25 cellular contexts compared by ENCODE assay signal in the genomic region with DNA sequence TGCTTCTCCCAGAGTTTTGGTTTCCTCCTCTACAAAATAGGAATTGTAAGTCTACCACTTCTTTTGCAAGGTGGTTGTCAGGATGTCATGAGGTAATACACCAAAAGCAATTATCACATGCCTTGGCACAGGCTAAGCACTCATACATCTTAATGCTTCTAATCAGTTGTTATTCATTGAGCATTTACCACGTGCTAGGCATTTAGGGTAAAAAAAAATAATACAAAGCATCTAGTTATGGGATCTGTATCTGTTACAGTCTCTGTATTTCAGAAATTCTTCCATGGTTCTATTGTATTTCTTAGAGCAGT. TPM values are rescaled to one million over a fixed set of nuclear protein-coding genes. Genes with fewer than 3 reads are reported as not detected.
DNase-seq lines count a peak whose midpoint lies in the region; ATAC-seq and TF ChIP-seq lines count a peak whose summit lies in the region.
"Had no signal": no experiment of that assay in that cellular context is flagged by ENCODE, and none has a peak within 500 bp of the region (broad histone marks: within the 10 kb centered on the region; RNA-seq: fewer than 3 reads in every experiment).

No MANE protein-coding gene starts in this region.

- WGBS in SK-N-SH (ENCODE audit: low lambda C conversion rate) = 24% methylated on average over 1 of the region's 1 CpG
- WGBS in lower leg skin, 2 donors = 8 to 14% methylated on average over 1 of the region's 1 CpG

- no peak for TF ChIP-seq POLR2A in lower leg skin (IDR thresholded peaks at IDR 0.05)

- H3F3A ChIP-seq in SK-N-SH (replicated peaks; ENCODE audit: insufficient read depth) (no peaks in the 10 kb centered on the region), MM.1S (ENCODE audit: insufficient read depth, low read length) (peaks cover 77% of the 10 kb centered on the region)

- intact Hi-C loops in lower leg skin (cut with DNase I; ENCODE audit: low total_unique reads) = no loop called here

- TF ChIP-seq RAD21 in SK-N-SH (IDR thresholded peaks at IDR 0.05; ENCODE audit: low read length) = no peak

- CTCF ChIA-PET in SK-N-SH (lab: Yijun Ruan, JAX) = interaction anchor here (0.8 to 1.0 kb wide), 2 partner anchors 33 to 54 kb away, joined by 3 read pairs; no protein-coding TSS in a partner anchor

- DNase-seq in SK-N-SH (no peak), MM.1S (no peak), foreskin melanocyte (peak; percentile 65), lower leg skin (ENCODE audit: low spot score in 2 of 2) (no peak)
- no peak for DNase-seq in activated CD4-positive, alpha-beta T cell treated with anti-CD3 and anti-CD28 coated beads for 48 hours
- DNase-seq: 8988T; activated CD8-positive, alpha-beta memory T cell treated with anti-CD3 and anti-CD28 coated beads, Interleukin-2, amount 10 ng/mL, durations not matched to agents 7 days and 5 days; activated naive CD8-positive, alpha-beta T cell treated with anti-CD3 and anti-CD28 coated beads, Interleukin-2, amount 50 U/mL, for 24 hours; activated T-cell treated with anti-CD3 and anti-CD28 coated beads, Interleukin-2, amount 50 U/mL, for 48 hours; CD4-positive, alpha-beta memory T cell; DMS153; effector CD8-positive, alpha-beta T cell; glutamatergic neuron; kidney; mammary epithelial cell; NCI-H1436 treated with DMSO at 0.1 percent for 48 hours; PC-3; stimulated activated naive CD4-positive, alpha-beta T cell; SW 1271; T1000 had no signal

- no peak for ATAC-seq in SK-N-SH treated with all-trans-retinoic acid at 6 μM for 48 hours
- no peak for ATAC-seq in HG02623 (IDR thresholded peaks at IDR 0.05; ENCODE audit: unreplicated experiment)
- ATAC-seq: activated CD8-positive, alpha-beta memory T cell treated with anti-CD3 and anti-CD28 coated beads, Interleukin-2, amount 10 ng/mL, durations not matched to agents 7 days and 5 days; activated naive CD8-positive, alpha-beta T cell treated with anti-CD3 and anti-CD28 coated beads, Interleukin-2, amount 50 U/mL, for 24 hours; PC-3 had no signal

- H3K27me3 ChIP-seq in SK-N-SH (ENCODE audit: insufficient read depth) (no peaks in the 10 kb centered on the region), MM.1S (replicated peaks; ENCODE audit: insufficient read depth, low read length) (no peaks in the 10 kb centered on the region)

- no peaks in the 10 kb centered on the region for H4K20me1 ChIP-seq in SK-N-SH (ENCODE audit: insufficient read depth)
- no peaks in the 10 kb centered on the region for H4K20me1 ChIP-seq in MM.1S (ENCODE audit: insufficient read depth, low read length)

- H3K27ac ChIP-seq in SK-N-SH (ENCODE audit: low read depth in 2 of 2, low read length in 1 of 2) (peak overlapping the region in 1 of 2 experiments; percentile 92; a peak in 2 of 4 replicates), MM.1S (ENCODE audit: low read length) (peak overlapping the region; percentile 89), temporal lobe (ENCODE audit: low read depth, low read length) (peak overlapping the region; percentile 44)

- no peak overlapping the region for H3K9ac ChIP-seq in SK-N-SH
- H3K9ac ChIP-seq in MM.1S (ENCODE audit: low read length) = peak overlapping the region; percentile 56

- H3K36me3 ChIP-seq in SK-N-SH (replicated peaks in 1 of 2; ENCODE audit: control insufficient read depth in 1 of 2, insufficient read depth in 2 of 2, low read length in 1 of 2) (peaks cover 3 to 5% of the 10 kb centered on the region in 2 experiments), MM.1S (replicated peaks; ENCODE audit: insufficient read depth, low read length) (peaks cover 3% of the 10 kb centered on the region; the same call in 1 of the 2 replicates)
- H3K36me3 ChIP-seq: thoracic aorta had no signal

- TF ChIP-seq CTCF in SK-N-SH (IDR thresholded peaks at IDR 0.05) (no peak), MM.1S (IDR thresholded peaks at IDR 0.05; ENCODE audit: low read length) (no peak), lower leg skin (IDR thresholded peaks at IDR 0.05) (no peak)

- H3K79me2 ChIP-seq in SK-N-SH (ENCODE audit: insufficient read depth) (peaks cover 57% of the 10 kb centered on the region; the same call in 1 of the 2 replicates), MM.1S (ENCODE audit: low read length) (peaks cover 95% of the 10 kb centered on the region)

- TF ChIP-seq EP300 in SK-N-SH (IDR thresholded peaks at IDR 0.05; ENCODE audit: borderline replicate concordance in 1 of 2, low read depth in 1 of 2, low read length in 1 of 2) = no peak

- H2AFZ ChIP-seq in SK-N-SH (ENCODE audit: low read depth) (no peak overlapping the region), MM.1S (ENCODE audit: low read length) (no peak overlapping the region)

- H3K4me3 ChIP-seq in SK-N-SH (ENCODE audit: low read depth in 2 of 2, low read length in 1 of 2) = peak overlapping the region in 1 of 2 experiments; percentile 6; a peak in 1 of 4 replicates
- H3K4me3 ChIP-seq in MM.1S (ENCODE audit: low read length) = peak overlapping the region; percentile 22
- no peak overlapping the region for H3K4me3 ChIP-seq in lower leg skin (ENCODE audit: low read depth, poor library complexity, severe bottlenecking)

- H3K4me1 ChIP-seq in SK-N-SH (ENCODE audit: control insufficient read depth in 1 of 2, insufficient read depth in 2 of 2, low read depth in 1 of 2, low read length in 1 of 2) (peaks cover 22 to 55% of the 10 kb centered on the region in 2 experiments), MM.1S (ENCODE audit: low read length) (peaks cover 97% of the 10 kb centered on the region)

- POLR2A ChIA-PET in SK-N-SH (lab: Yijun Ruan, JAX) = interaction anchor here (1.1 to 3.9 kb wide), 2 partner anchors 31 to 137 kb away, joined by 3 to 50 read pairs; partner anchors contain the start of gene DCBLD2

- no peaks in the 10 kb centered on the region for H3K9me2 ChIP-seq in SK-N-SH
- H3K9me2 ChIP-seq in MM.1S (replicated peaks; ENCODE audit: insufficient read depth, low read length) = no peaks in the 10 kb centered on the region

- H3K9me3 ChIP-seq in SK-N-SH (no peaks in the 10 kb centered on the region), MM.1S (replicated peaks; ENCODE audit: insufficient read depth, low read length) (no peaks in the 10 kb centered on the region)
- H3K9me3 ChIP-seq: thoracic aorta had no signal

- no peak overlapping the region for H3K4me2 ChIP-seq in SK-N-SH
- H3K4me2 ChIP-seq in MM.1S (ENCODE audit: low read depth, low read length) = peak overlapping the region; percentile 81

TF ChIP-seq in SK-N-SH treated with all-trans-retinoic acid at 6 μM for 48 hours, 23 proteins besides CTCF, POLR2A, EP300 and RAD21:
- TF ChIP-seq ARNTL (CRISPR knock-in tag; IDR thresholded peaks at IDR 0.05; ENCODE audit: borderline replicate concordance, low read depth) = no peak
- peak; percentile 16; the same call in 1 of the 2 replicates for TF ChIP-seq ISL1 (CRISPR knock-in tag; IDR thresholded peaks at IDR 0.05)
- TF ChIP-seq GLIS3 (CRISPR knock-in tag; IDR thresholded peaks at IDR 0.05) = no peak
- TF ChIP-seq ZC3H10 (CRISPR knock-in tag; IDR thresholded peaks at IDR 0.05) = no peak
- no peak for TF ChIP-seq ZFP3 (CRISPR knock-in tag; IDR thresholded peaks at IDR 0.05)

TF ChIP-seq in SK-N-SH, 30 proteins besides CTCF, POLR2A, EP300 and RAD21:
- TF ChIP-seq GATA2 (CRISPR knock-in tag; IDR thresholded peaks at IDR 0.05) (no peak), GABPA (IDR thresholded peaks at IDR 0.05; ENCODE audit: low read depth) (no peak), RCOR1 (IDR thresholded peaks at IDR 0.05; ENCODE audit: low read length) (no peak)
- TF ChIP-seq, protein P1, sequence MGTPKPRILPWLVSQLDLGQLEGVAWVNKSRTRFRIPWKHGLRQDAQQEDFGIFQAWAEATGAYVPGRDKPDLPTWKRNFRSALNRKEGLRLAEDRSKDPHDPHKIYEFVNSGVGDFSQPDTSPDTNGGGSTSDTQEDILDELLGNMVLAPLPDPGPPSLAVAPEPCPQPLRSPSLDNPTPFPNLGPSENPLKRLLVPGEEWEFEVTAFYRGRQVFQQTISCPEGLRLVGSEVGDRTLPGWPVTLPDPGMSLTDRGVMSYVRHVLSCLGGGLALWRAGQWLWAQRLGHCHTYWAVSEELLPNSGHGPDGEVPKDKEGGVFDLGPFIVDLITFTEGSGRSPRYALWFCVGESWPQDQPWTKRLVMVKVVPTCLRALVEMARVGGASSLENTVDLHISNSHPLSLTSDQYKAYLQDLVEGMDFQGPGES (IDR thresholded peaks at IDR 0.05; ENCODE audit: low read depth, low read length) = no peak

RNA-seq across cellular contexts. Expression of gene ST3GAL6, which starts 1.5 kb away (rescaled TPM):
- polyA plus RNA-seq in SK-N-SH (2012; rRNA removed) = 16.3 and 17.9 TPM in 2 replicates
- polyA plus RNA-seq in SK-N-SH (2012; cell fraction: cytosol; rRNA removed) = 19.4 and 22.4 TPM in 2 replicates
- polyA plus RNA-seq in SK-N-SH (2012; cell fraction: nucleus; rRNA removed) = 15.9 and 33.7 TPM in 2 replicates
- total RNA-seq in temporal lobe (13.0 TPM), lower leg skin (10 to 100 TPM; 19.2 to 40.8 (median 24.3) TPM)
- total RNA-seq: NCI-H460 had no signal
